ENCODE assay signal across 1 cellular context in the genomic region with DNA sequence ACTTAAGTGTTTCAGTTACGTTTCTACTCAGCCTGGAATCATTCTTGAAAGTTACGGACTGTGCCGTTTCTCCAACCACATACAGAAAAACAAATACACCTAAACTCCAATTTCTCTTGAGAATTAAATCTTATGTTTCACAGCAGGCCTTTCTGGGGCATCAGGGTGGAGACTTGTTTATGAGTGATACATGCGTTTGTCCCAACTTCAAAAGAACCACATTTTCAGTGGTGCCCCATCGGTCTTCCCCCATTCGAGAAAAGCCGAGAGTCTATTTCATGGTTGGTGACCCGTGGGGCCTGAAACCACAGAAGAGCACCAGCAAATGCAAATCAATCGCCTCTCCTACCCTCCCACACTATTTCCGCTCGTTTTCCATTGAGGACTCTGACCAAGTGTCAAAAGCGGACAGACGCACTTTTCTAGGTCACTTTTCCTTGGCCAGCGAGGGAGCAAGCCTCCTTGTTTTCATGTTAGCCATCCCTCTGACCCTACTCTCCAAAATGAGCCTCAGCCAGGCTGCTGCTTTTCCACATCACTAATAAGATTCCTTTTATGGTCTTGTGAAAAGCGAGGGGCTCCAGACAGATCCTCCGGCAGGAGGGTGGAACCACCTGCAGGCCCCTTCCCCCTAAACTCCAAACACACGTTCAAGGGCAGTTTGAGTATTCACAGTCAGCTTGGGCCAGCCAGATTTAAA.
TF ChIP-seq lines count a peak whose summit lies in the region.

No MANE protein-coding gene starts in this region.

TF ChIP-seq in GM12878, 131 proteins besides CTCF, POLR2A, EP300 and RAD21 (continued from another document and continues in another):
- TF ChIP-seq, protein P1, sequence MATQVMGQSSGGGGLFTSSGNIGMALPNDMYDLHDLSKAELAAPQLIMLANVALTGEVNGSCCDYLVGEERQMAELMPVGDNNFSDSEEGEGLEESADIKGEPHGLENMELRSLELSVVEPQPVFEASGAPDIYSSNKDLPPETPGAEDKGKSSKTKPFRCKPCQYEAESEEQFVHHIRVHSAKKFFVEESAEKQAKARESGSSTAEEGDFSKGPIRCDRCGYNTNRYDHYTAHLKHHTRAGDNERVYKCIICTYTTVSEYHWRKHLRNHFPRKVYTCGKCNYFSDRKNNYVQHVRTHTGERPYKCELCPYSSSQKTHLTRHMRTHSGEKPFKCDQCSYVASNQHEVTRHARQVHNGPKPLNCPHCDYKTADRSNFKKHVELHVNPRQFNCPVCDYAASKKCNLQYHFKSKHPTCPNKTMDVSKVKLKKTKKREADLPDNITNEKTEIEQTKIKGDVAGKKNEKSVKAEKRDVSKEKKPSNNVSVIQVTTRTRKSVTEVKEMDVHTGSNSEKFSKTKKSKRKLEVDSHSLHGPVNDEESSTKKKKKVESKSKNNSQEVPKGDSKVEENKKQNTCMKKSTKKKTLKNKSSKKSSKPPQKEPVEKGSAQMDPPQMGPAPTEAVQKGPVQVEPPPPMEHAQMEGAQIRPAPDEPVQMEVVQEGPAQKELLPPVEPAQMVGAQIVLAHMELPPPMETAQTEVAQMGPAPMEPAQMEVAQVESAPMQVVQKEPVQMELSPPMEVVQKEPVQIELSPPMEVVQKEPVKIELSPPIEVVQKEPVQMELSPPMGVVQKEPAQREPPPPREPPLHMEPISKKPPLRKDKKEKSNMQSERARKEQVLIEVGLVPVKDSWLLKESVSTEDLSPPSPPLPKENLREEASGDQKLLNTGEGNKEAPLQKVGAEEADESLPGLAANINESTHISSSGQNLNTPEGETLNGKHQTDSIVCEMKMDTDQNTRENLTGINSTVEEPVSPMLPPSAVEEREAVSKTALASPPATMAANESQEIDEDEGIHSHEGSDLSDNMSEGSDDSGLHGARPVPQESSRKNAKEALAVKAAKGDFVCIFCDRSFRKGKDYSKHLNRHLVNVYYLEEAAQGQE (IDR thresholded peaks at IDR 0.05; ENCODE audit: low read depth, low read length), result no peak
- TF ChIP-seq RFX5 (IDR thresholded peaks at IDR 0.05; ENCODE audit: low read depth, low read length) (no peak), SPI1 (IDR thresholded peaks at IDR 0.05; ENCODE audit: borderline replicate concordance, insufficient read depth, low read depth, low read length) (no peak), KDM1A (IDR thresholded peaks at IDR 0.05; ENCODE audit: borderline replicate concordance) (no peak), STAT3 (IDR thresholded peaks at IDR 0.05; ENCODE audit: low read depth, low read length) (0 out of 2 replicates have a peak, but pooled peaks have one; percentile 54), ZNF24 (IDR thresholded peaks at IDR 0.05) (0 out of 2 replicates have a peak, but pooled peaks have one; percentile 21), POU2F2 (IDR thresholded peaks at IDR 0.05; ENCODE audit: borderline replicate concordance, low read depth, low read length) (peak; percentile 97), ZNF217 (IDR thresholded peaks at IDR 0.05) (peak; percentile 78; the same call in 1 of the 2 replicates), NBN (IDR thresholded peaks at IDR 0.05) (0 out of 2 replicates have a peak, but pooled peaks have one; percentile 12), DPF2 (IDR thresholded peaks at IDR 0.05) (peak; percentile 64; the same call in 1 of the 2 replicates), BACH1 (IDR thresholded peaks at IDR 0.05; ENCODE audit: borderline replicate concordance) (0 out of 2 replicates have a peak, but pooled peaks have one; percentile 30), GABPA (IDR thresholded peaks at IDR 0.05; ENCODE audit: low read depth) (0 out of 2 replicates have a peak, but pooled peaks have one; percentile 36), HDGF (IDR thresholded peaks at IDR 0.05) (no peak), TAF1 (IDR thresholded peaks at IDR 0.05; ENCODE audit: borderline replicate concordance, low read depth, low read length) (no peak), MEF2B (IDR thresholded peaks at IDR 0.05; ENCODE audit: partially characterized antibody, poor library complexity, severe bottlenecking) (peak; percentile 60), CBX5 (IDR thresholded peaks at IDR 0.05; ENCODE audit: low read depth) (peak; percentile 33; the same call in 1 of the 2 replicates), SMARCA5 (IDR thresholded peaks at IDR 0.05) (no peak), CREB1 (IDR thresholded peaks at IDR 0.05; ENCODE audit: low read depth) (0 out of 2 replicates have a peak, but pooled peaks have one; percentile 45), IKZF1 (conservative IDR thresholded peaks at IDR 0.05) (peak; percentile 93), YY1 (IDR thresholded peaks at IDR 0.05; ENCODE audit: low read depth, low read length) (0 out of 2 replicates have a peak, but pooled peaks have one; percentile 31), NRF1 (conservative IDR thresholded peaks at IDR 0.05; ENCODE audit: low read depth, low read length) (no peak), BHLHE40 (IDR thresholded peaks at IDR 0.05; ENCODE audit: borderline replicate concordance in 1 of 2, low read depth in 2 of 2, low read length in 1 of 2) (peak in 1 of 2 experiments; percentile 70), SIX5 (IDR thresholded peaks at IDR 0.05; ENCODE audit: low read depth, low read length, severe bottlenecking) (no peak), CBX3 (IDR thresholded peaks at IDR 0.05; ENCODE audit: borderline replicate concordance, low read depth) (no peak), ZSCAN29 (IDR thresholded peaks at IDR 0.05) (no peak), MEF2A (IDR thresholded peaks at IDR 0.05; ENCODE audit: insufficient read depth, low read depth, low read length) (peak; percentile 63; the same call in 1 of the 2 replicates), SP1 (IDR thresholded peaks at IDR 0.05; ENCODE audit: low read depth, low read length) (peak; percentile 47), MTA2 (IDR thresholded peaks at IDR 0.05; ENCODE audit: low read depth) (peak; percentile 68; the same call in 1 of the 2 replicates), ZBED1 (IDR thresholded peaks at IDR 0.05; ENCODE audit: borderline replicate concordance) (peak; percentile 84; the same call in 1 of the 2 replicates)
- TF ChIP-seq, protein P2, sequence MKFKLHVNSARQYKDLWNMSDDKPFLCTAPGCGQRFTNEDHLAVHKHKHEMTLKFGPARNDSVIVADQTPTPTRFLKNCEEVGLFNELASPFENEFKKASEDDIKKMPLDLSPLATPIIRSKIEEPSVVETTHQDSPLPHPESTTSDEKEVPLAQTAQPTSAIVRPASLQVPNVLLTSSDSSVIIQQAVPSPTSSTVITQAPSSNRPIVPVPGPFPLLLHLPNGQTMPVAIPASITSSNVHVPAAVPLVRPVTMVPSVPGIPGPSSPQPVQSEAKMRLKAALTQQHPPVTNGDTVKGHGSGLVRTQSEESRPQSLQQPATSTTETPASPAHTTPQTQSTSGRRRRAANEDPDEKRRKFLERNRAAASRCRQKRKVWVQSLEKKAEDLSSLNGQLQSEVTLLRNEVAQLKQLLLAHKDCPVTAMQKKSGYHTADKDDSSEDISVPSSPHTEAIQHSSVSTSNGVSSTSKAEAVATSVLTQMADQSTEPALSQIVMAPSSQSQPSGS (IDR thresholded peaks at IDR 0.05; ENCODE audit: low read length), result peak; percentile 56; the same call in 1 of the 2 replicates
- TF ChIP-seq, protein P3, sequence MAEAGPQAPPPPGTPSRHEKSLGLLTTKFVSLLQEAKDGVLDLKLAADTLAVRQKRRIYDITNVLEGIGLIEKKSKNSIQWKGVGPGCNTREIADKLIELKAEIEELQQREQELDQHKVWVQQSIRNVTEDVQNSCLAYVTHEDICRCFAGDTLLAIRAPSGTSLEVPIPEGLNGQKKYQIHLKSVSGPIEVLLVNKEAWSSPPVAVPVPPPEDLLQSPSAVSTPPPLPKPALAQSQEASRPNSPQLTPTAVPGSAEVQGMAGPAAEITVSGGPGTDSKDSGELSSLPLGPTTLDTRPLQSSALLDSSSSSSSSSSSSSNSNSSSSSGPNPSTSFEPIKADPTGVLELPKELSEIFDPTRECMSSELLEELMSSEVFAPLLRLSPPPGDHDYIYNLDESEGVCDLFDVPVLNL (IDR thresholded peaks at IDR 0.05; ENCODE audit: low read depth, low read length), result no peak
- TF ChIP-seq, protein P4, sequence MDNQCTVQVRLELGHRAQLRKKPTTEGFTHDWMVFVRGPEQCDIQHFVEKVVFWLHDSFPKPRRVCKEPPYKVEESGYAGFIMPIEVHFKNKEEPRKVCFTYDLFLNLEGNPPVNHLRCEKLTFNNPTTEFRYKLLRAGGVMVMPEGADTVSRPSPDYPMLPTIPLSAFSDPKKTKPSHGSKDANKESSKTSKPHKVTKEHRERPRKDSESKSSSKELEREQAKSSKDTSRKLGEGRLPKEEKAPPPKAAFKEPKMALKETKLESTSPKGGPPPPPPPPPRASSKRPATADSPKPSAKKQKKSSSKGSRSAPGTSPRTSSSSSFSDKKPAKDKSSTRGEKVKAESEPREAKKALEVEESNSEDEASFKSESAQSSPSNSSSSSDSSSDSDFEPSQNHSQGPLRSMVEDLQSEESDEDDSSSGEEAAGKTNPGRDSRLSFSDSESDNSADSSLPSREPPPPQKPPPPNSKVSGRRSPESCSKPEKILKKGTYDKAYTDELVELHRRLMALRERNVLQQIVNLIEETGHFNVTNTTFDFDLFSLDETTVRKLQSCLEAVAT (IDR thresholded peaks at IDR 0.05), result peak; percentile 62; the same call in 1 of the 2 replicates
- TF ChIP-seq, protein P5, sequence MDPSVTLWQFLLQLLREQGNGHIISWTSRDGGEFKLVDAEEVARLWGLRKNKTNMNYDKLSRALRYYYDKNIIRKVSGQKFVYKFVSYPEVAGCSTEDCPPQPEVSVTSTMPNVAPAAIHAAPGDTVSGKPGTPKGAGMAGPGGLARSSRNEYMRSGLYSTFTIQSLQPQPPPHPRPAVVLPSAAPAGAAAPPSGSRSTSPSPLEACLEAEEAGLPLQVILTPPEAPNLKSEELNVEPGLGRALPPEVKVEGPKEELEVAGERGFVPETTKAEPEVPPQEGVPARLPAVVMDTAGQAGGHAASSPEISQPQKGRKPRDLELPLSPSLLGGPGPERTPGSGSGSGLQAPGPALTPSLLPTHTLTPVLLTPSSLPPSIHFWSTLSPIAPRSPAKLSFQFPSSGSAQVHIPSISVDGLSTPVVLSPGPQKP (IDR thresholded peaks at IDR 0.05; ENCODE audit: low read depth, low read length), result no peak
- TF ChIP-seq, protein P6, sequence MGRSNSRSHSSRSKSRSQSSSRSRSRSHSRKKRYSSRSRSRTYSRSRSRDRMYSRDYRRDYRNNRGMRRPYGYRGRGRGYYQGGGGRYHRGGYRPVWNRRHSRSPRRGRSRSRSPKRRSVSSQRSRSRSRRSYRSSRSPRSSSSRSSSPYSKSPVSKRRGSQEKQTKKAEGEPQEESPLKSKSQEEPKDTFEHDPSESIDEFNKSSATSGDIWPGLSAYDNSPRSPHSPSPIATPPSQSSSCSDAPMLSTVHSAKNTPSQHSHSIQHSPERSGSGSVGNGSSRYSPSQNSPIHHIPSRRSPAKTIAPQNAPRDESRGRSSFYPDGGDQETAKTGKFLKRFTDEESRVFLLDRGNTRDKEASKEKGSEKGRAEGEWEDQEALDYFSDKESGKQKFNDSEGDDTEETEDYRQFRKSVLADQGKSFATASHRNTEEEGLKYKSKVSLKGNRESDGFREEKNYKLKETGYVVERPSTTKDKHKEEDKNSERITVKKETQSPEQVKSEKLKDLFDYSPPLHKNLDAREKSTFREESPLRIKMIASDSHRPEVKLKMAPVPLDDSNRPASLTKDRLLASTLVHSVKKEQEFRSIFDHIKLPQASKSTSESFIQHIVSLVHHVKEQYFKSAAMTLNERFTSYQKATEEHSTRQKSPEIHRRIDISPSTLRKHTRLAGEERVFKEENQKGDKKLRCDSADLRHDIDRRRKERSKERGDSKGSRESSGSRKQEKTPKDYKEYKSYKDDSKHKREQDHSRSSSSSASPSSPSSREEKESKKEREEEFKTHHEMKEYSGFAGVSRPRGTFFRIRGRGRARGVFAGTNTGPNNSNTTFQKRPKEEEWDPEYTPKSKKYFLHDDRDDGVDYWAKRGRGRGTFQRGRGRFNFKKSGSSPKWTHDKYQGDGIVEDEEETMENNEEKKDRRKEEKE (IDR thresholded peaks at IDR 0.05), result no peak
- TF ChIP-seq, protein P7, sequence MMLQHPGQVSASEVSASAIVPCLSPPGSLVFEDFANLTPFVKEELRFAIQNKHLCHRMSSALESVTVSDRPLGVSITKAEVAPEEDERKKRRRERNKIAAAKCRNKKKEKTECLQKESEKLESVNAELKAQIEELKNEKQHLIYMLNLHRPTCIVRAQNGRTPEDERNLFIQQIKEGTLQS (IDR thresholded peaks at IDR 0.05; ENCODE audit: borderline replicate concordance, extremely low read depth, low read depth, low read length), result no peak
- TF ChIP-seq, protein P8, sequence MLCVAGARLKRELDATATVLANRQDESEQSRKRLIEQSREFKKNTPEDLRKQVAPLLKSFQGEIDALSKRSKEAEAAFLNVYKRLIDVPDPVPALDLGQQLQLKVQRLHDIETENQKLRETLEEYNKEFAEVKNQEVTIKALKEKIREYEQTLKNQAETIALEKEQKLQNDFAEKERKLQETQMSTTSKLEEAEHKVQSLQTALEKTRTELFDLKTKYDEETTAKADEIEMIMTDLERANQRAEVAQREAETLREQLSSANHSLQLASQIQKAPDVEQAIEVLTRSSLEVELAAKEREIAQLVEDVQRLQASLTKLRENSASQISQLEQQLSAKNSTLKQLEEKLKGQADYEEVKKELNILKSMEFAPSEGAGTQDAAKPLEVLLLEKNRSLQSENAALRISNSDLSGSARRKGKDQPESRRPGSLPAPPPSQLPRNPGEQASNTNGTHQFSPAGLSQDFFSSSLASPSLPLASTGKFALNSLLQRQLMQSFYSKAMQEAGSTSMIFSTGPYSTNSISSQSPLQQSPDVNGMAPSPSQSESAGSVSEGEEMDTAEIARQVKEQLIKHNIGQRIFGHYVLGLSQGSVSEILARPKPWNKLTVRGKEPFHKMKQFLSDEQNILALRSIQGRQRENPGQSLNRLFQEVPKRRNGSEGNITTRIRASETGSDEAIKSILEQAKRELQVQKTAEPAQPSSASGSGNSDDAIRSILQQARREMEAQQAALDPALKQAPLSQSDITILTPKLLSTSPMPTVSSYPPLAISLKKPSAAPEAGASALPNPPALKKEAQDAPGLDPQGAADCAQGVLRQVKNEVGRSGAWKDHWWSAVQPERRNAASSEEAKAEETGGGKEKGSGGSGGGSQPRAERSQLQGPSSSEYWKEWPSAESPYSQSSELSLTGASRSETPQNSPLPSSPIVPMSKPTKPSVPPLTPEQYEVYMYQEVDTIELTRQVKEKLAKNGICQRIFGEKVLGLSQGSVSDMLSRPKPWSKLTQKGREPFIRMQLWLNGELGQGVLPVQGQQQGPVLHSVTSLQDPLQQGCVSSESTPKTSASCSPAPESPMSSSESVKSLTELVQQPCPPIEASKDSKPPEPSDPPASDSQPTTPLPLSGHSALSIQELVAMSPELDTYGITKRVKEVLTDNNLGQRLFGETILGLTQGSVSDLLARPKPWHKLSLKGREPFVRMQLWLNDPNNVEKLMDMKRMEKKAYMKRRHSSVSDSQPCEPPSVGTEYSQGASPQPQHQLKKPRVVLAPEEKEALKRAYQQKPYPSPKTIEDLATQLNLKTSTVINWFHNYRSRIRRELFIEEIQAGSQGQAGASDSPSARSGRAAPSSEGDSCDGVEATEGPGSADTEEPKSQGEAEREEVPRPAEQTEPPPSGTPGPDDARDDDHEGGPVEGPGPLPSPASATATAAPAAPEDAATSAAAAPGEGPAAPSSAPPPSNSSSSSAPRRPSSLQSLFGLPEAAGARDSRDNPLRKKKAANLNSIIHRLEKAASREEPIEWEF (IDR thresholded peaks at IDR 0.05; ENCODE audit: insufficient replicate concordance, low read depth, low read length), result peak; percentile 79
- TF ChIP-seq, protein P9, sequence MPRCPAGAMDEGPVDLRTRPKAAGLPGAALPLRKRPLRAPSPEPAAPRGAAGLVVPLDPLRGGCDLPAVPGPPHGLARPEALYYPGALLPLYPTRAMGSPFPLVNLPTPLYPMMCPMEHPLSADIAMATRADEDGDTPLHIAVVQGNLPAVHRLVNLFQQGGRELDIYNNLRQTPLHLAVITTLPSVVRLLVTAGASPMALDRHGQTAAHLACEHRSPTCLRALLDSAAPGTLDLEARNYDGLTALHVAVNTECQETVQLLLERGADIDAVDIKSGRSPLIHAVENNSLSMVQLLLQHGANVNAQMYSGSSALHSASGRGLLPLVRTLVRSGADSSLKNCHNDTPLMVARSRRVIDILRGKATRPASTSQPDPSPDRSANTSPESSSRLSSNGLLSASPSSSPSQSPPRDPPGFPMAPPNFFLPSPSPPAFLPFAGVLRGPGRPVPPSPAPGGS (IDR thresholded peaks at IDR 0.05; ENCODE audit: borderline replicate concordance, insufficient read depth, low read depth, low read length, poor library complexity, severe bottlenecking), result peak; percentile 81
